Comparison of ENCODE assay signal across 20 cellular contexts in genomic region chr6:34172961-34173775, GRCh38. TPM values are rescaled to one million over a fixed set of nuclear protein-coding genes. Genes with fewer than 3 reads are reported as not detected.
DNase-seq lines count a peak whose midpoint lies in the region; ATAC-seq, FAIRE-seq and TF ChIP-seq lines count a peak whose summit lies in the region.
"Had no signal": no experiment of that assay in that cellular context is flagged by ENCODE, and none has a peak within 500 bp of the region (broad histone marks: within the 10 kb centered on the region; RNA-seq: fewer than 3 reads in every experiment).

No MANE protein-coding gene starts in this region.

- TF ChIP-seq CTCF in left ventricle myocardium inferior (IDR thresholded peaks at IDR 0.05; ENCODE audit: borderline replicate concordance) (no peak), bronchial epithelial cell (IDR thresholded peaks at IDR 0.05; ENCODE audit: insufficient read depth, low read length, severe bottlenecking) (no peak), foreskin fibroblast (IDR thresholded peaks at IDR 0.05; ENCODE audit: low read depth, low read length) (no peak), brain microvascular endothelial cell (IDR thresholded peaks at IDR 0.05; ENCODE audit: low read depth, low read length, missing control alignments) (no peak)

- no peaks in the 10 kb centered on the region for H3K4me1 ChIP-seq in left ventricle myocardium inferior
- H3K4me1 ChIP-seq: BE2C had no signal

- DNase-seq in cardiac septum (ENCODE audit: low spot score) (peak; percentile 14), left ventricle myocardium inferior (no peak), bronchial epithelial cell (ENCODE audit: low read depth) (peak; percentile 48), left lobe of liver (ENCODE audit: low spot score) (peak; percentile 18), foreskin fibroblast (no peak), brain microvascular endothelial cell (no peak)
- no peak for DNase-seq in central memory CD4-positive, alpha-beta T cell
- DNase-seq: BE2C; CD8-positive, alpha-beta T cell; DND-41; GDM1; KBM-7; NCI-H1436 treated with DMSO at 0.1 percent for 48 hours; NCI-H2081; NCI-H510A treated with DMSO at 0.1 percent for 48 hours had no signal

- no peak for FAIRE-seq in bronchial epithelial cell (lab: Jason Lieb, UNC)
- FAIRE-seq: D721Med, GM12892 had no signal

- H3K27ac ChIP-seq in left ventricle myocardium inferior (replicated peaks) = no peak overlapping the region
- no peak overlapping the region for H3K27ac ChIP-seq in brain microvascular endothelial cell
- H3K27ac ChIP-seq: HL-60 had no signal

- no peaks in the 10 kb centered on the region for H3K9me3 ChIP-seq in left ventricle myocardium inferior (replicated peaks)
- H3K9me3 ChIP-seq: BE2C had no signal

- in situ Hi-C loops in brain microvascular endothelial cell (cut with HindIII; ENCODE audit: low pct_ligation_motif_present, low sequenced_read_pairs) = no loop called here

- ATAC-seq in left lobe of liver = no peak
- ATAC-seq: CD8-positive, alpha-beta T cell had no signal

- no peaks in the 10 kb centered on the region for H3K36me3 ChIP-seq in left ventricle myocardium inferior
- H3K36me3 ChIP-seq in bronchial epithelial cell (ENCODE audit: control insufficient read depth, insufficient read depth, low read length) = no peaks in the 10 kb centered on the region
- H3K36me3 ChIP-seq in brain microvascular endothelial cell (replicated peaks) = no peaks in the 10 kb centered on the region
- H3K36me3 ChIP-seq: BE2C had no signal

- intact Hi-C loops in cardiac septum (cut with DNase I) (no loop called here), left ventricle myocardium inferior (cut with micrococcal nuclease) (no loop called here)

- H3K4me3 ChIP-seq in left ventricle myocardium inferior = no peak overlapping the region
- no peak overlapping the region for H3K4me3 ChIP-seq in bronchial epithelial cell (ENCODE audit: low read depth, low read length)
- no peak overlapping the region for H3K4me3 ChIP-seq in foreskin fibroblast (ENCODE audit: low read depth in 1 of 2, low read length in 2 of 2)
- H3K4me3 ChIP-seq in brain microvascular endothelial cell (ENCODE audit: low read depth, low read length) = no peak overlapping the region

- H3K27me3 ChIP-seq in left ventricle myocardium inferior (ENCODE audit: low read depth) = peaks cover under 1% of the 10 kb centered on the region
- no peaks in the 10 kb centered on the region for H3K27me3 ChIP-seq in bronchial epithelial cell (ENCODE audit: control insufficient read depth, insufficient read depth, low read length)
- H3K27me3 ChIP-seq in brain microvascular endothelial cell (replicated peaks) = no peaks in the 10 kb centered on the region
- H3K27me3 ChIP-seq: BE2C had no signal

RNA-seq across cellular contexts. Expression of gene GRM4, which starts 27.3 kb away (rescaled TPM):
- total RNA-seq in cardiac septum (not detected), left ventricle myocardium inferior (not detected), bronchial epithelial cell (under 0.01 TPM in 1 of 2 replicates, not detected in the other), left lobe of liver (not detected)
- total RNA-seq: H4, RPMI7951 had no signal

Comparison
In these comparisons a context has a peak if more than half of its experiments do, and no peak if none do; other contexts are left out.
1. DNase-seq: peak in cardiac septum (single experiment), bronchial epithelial cell (single experiment) and left lobe of liver (single experiment); none in left ventricle myocardium inferior (single experiment), foreskin fibroblast (0 of 2), central memory CD4-positive, alpha-beta T cell (single experiment) and brain microvascular endothelial cell (single experiment).